9 cellular contexts compared by ENCODE assay signal in the genomic region with DNA sequence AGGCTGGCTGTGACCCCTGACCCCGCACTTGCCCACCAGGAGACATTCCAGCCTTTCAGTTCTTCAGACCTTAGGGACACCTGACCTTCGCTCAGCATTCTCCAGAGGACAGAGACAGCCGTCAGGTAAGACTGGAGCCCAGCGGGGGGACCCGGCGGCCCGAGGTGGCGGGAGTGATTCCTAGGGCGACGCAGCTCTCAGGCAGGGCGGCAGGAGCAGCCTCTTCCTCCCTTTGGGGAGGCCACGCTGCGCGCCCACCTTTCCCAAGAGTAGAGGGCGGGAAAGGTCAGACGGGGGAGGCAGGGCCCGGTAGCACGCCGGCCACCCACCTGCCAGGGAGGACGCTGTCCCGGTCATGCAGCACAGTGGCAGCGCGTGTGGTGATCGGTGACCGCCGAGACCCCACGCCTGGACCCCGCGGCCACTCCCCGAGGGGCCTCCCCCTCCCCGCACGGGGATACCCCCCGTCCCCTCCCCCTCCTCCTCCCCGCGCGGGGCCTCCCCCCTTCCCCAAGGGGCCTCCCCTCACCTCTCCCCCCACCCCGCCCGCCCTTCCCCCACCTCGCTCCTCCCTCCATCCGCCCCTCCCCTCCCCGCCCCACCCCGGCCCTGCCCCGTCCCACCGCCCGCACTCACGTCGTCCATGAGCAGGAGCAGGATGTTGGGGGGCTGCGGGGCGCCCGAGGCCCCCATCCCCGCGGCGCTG. TPM values are rescaled to one million over a fixed set of nuclear protein-coding genes. Genes with fewer than 3 reads are reported as not detected.
DNase-seq lines count a peak whose midpoint lies in the region; ATAC-seq and TF ChIP-seq lines count a peak whose summit lies in the region.
"Had no signal": no experiment of that assay in that cellular context is flagged by ENCODE, and none has a peak within 500 bp of the region (broad histone marks: within the 10 kb centered on the region; RNA-seq: fewer than 3 reads in every experiment).

No MANE protein-coding gene starts in this region.

- peak; percentile 13 for ATAC-seq in WTC11
- no peak for ATAC-seq in HG03469 (IDR thresholded peaks at IDR 0.05; ENCODE audit: unreplicated experiment)
- ATAC-seq in HG03196 (IDR thresholded peaks at IDR 0.05; ENCODE audit: unreplicated experiment): no peak

- H3K36me3 Mint-ChIP-seq in WTC11: peaks cover 38% of the 10 kb centered on the region

- peak overlapping the region; percentile 72 for H3K4me3 Mint-ChIP-seq in WTC11

- no peaks in the 10 kb centered on the region for H3K36me3 ChIP-seq in parathyroid adenoma (ENCODE audit: control insufficient read depth, insufficient read depth, low read length)

- H3K27ac ChIP-seq in parathyroid adenoma: no peak overlapping the region

- H3K79me2 ChIP-seq in parathyroid adenoma: peaks cover 11% of the 10 kb centered on the region

- H3K4me1 ChIP-seq in parathyroid adenoma: peaks cover 8% of the 10 kb centered on the region

- no peak overlapping the region for H3K27ac Mint-ChIP-seq in WTC11

- TF ChIP-seq CTCF in WTC11 (IDR thresholded peaks at IDR 0.05): no peak
- no peak for TF ChIP-seq CTCF in fibroblast of pulmonary artery (IDR thresholded peaks at IDR 0.05; ENCODE audit: low read length, missing control alignments)
- TF ChIP-seq CTCF in parathyroid adenoma (IDR thresholded peaks at IDR 0.05): no peak

- CTCF ChIA-PET in WTC11 (lab: Charles Lee): interaction anchor here (0.6 to 2.9 kb wide), 13 partner anchors 12 to 315 kb away, joined by 3 to 22 read pairs (median 8); partner anchors contain the start of genes APRT and CDH15

- no peaks in the 10 kb centered on the region for H3K27me3 Mint-ChIP-seq in WTC11 (ENCODE audit: low read depth)

- H3K4me1 Mint-ChIP-seq in WTC11: peaks cover 20% of the 10 kb centered on the region

- H3K9me3 ChIP-seq in parathyroid adenoma (ENCODE audit: control insufficient read depth, low read length): no peaks in the 10 kb centered on the region

- H3K9me3 Mint-ChIP-seq in WTC11: no peaks in the 10 kb centered on the region; the same call in 1 of the 2 replicates

- H3K4me3 ChIP-seq in fibroblast of pulmonary artery (replicated peaks; ENCODE audit: low read depth, low read length) (peak overlapping the region; percentile 99), parathyroid adenoma (ENCODE audit: low read depth, low read length) (peak overlapping the region; percentile 82)

- DNase-seq in NCI-H748 (lab: John Stamatoyannopoulos, UW; ENCODE audit: unreplicated experiment) (peak; percentile 31), NCI-H748 treated with DMSO at 0.1 percent for 48 hours (lab: John Stamatoyannopoulos, UW) (no peak), WTC11 (ENCODE audit: low spot score) (peak; percentile 55), fibroblast of pulmonary artery (ENCODE audit: low read depth) (no peak), NCI-H1105 (lab: John Stamatoyannopoulos, UW) (no peak)

- peak overlapping the region; percentile 79 for H3K4me2 ChIP-seq in parathyroid adenoma (ENCODE audit: low read length)

- H3K27me3 ChIP-seq in parathyroid adenoma (ENCODE audit: control insufficient read depth, insufficient read depth, low read length): no peaks in the 10 kb centered on the region

- no peak overlapping the region for H3K9ac ChIP-seq in parathyroid adenoma

- POLR2A ChIA-PET in WTC11 (lab: Charles Lee): no interaction called here

- H2AFZ ChIP-seq in parathyroid adenoma: peak overlapping the region; percentile 98

TF ChIP-seq in WTC11, 78 proteins besides CTCF, POLR2A, EP300 and RAD21:
- no peak for TF ChIP-seq IRF2 (CRISPR knock-in tag; IDR thresholded peaks at IDR 0.05; ENCODE audit: borderline replicate concordance, low read depth)
- no peak for TF ChIP-seq FOXP4 (CRISPR knock-in tag; IDR thresholded peaks at IDR 0.05)
- 0 out of 2 replicates have a peak, but pooled peaks have one; percentile 15 for TF ChIP-seq FOXP1 (CRISPR knock-in tag; IDR thresholded peaks at IDR 0.05; ENCODE audit: borderline replicate concordance)
- peak; percentile 59; the same call in 1 of the 2 replicates for TF ChIP-seq ZNF423 (CRISPR knock-in tag; IDR thresholded peaks at IDR 0.05)
- TF ChIP-seq RORB (CRISPR knock-in tag; IDR thresholded peaks at IDR 0.05): no peak
- TF ChIP-seq, protein P1, sequence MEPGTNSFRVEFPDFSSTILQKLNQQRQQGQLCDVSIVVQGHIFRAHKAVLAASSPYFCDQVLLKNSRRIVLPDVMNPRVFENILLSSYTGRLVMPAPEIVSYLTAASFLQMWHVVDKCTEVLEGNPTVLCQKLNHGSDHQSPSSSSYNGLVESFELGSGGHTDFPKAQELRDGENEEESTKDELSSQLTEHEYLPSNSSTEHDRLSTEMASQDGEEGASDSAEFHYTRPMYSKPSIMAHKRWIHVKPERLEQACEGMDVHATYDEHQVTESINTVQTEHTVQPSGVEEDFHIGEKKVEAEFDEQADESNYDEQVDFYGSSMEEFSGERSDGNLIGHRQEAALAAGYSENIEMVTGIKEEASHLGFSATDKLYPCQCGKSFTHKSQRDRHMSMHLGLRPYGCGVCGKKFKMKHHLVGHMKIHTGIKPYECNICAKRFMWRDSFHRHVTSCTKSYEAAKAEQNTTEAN (CRISPR knock-in tag; IDR thresholded peaks at IDR 0.05): no peak
- peak; percentile 49; the same call in 1 of the 2 replicates for TF ChIP-seq TEAD1 (CRISPR knock-in tag; IDR thresholded peaks at IDR 0.05)
- TF ChIP-seq, protein P2, sequence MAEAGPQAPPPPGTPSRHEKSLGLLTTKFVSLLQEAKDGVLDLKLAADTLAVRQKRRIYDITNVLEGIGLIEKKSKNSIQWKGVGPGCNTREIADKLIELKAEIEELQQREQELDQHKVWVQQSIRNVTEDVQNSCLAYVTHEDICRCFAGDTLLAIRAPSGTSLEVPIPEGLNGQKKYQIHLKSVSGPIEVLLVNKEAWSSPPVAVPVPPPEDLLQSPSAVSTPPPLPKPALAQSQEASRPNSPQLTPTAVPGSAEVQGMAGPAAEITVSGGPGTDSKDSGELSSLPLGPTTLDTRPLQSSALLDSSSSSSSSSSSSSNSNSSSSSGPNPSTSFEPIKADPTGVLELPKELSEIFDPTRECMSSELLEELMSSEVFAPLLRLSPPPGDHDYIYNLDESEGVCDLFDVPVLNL (CRISPR knock-in tag; IDR thresholded peaks at IDR 0.05; ENCODE audit: borderline replicate concordance, low read depth): no peak

RNA-seq across cellular contexts. Expression of gene GALNS, which starts 0.5 kb away (rescaled TPM):
- total RNA-seq in WTC11 (2021): 23.0 to 29.5 TPM (median 25.8 TPM) in 3 replicates

RNA-seq across cellular contexts. Expression of gene TRAPPC2L, which starts 0.7 kb away (rescaled TPM):
- 63.1 to 82.0 TPM (median 64.5 TPM) in 3 replicates for total RNA-seq in WTC11 (2021)

RNA-seq across cellular contexts. Expression of gene PABPN1L, which starts 10.2 kb away (rescaled TPM):
- total RNA-seq in WTC11 (2021): not detected in 3 replicates
- total RNA-seq: Daoy had no signal

RNA-seq across cellular contexts. Expression of gene APRT, which starts 44.5 kb away (rescaled TPM):
- 272 to 288 TPM (median 282 TPM) in 3 replicates for total RNA-seq in WTC11 (2021)

RNA-seq across cellular contexts. Expression of gene CDT1, which starts 52.7 kb away (rescaled TPM):
- 142 to 154 TPM (median 149 TPM) in 3 replicates for total RNA-seq in WTC11 (2021)

Comparison
In these comparisons a context has a peak if more than half of its experiments do, and no peak if none do; other contexts are left out.
1. DNase-seq: peak in NCI-H748 (single experiment) and WTC11 (single experiment); none in NCI-H748 treated with DMSO at 0.1 percent for 48 hours (single experiment), fibroblast of pulmonary artery (single experiment) and NCI-H1105 (single experiment).